1 cellular context compared by ENCODE assay signal in genomic region chr11:534592-535518, GRCh38.
TF ChIP-seq lines count a peak whose summit lies in the region.

No MANE protein-coding gene starts in this region.

TF ChIP-seq in HepG2, 621 proteins besides CTCF, POLR2A, EP300 and RAD21 (continues in another document):
- TF ChIP-seq SETDB1 (CRISPR knock-in tag; IDR thresholded peaks at IDR 0.05; ENCODE audit: borderline replicate concordance) (0 out of 2 replicates have a peak, but pooled peaks have one; percentile 55), ZNF800 (CRISPR knock-in tag; IDR thresholded peaks at IDR 0.05) (no peak), FOXK1 (CRISPR knock-in tag; IDR thresholded peaks at IDR 0.05; ENCODE audit: borderline replicate concordance, low read depth) (no peak), ZNF556 (CRISPR knock-in tag; IDR thresholded peaks at IDR 0.05; ENCODE audit: borderline replicate concordance) (no peak), NR1H2 (CRISPR knock-in tag; IDR thresholded peaks at IDR 0.05; ENCODE audit: borderline replicate concordance, low read depth) (no peak), HES4 (CRISPR knock-in tag; IDR thresholded peaks at IDR 0.05; ENCODE audit: borderline replicate concordance) (0 out of 2 replicates have a peak, but pooled peaks have one; percentile 27), KDM5B (CRISPR knock-in tag; IDR thresholded peaks at IDR 0.05; ENCODE audit: borderline replicate concordance) (0 out of 2 replicates have a peak, but pooled peaks have one; percentile 43), ZFP36 (IDR thresholded peaks at IDR 0.05; ENCODE audit: borderline replicate concordance, low read depth, low read length, partially characterized antibody) (no peak), UBTF (CRISPR knock-in tag; IDR thresholded peaks at IDR 0.05) (peak; percentile 39; the same call in 1 of the 2 replicates), GPBP1L1 (CRISPR knock-in tag; IDR thresholded peaks at IDR 0.05) (no peak), ZNF205 (CRISPR knock-in tag; IDR thresholded peaks at IDR 0.05) (peak; percentile 99), ZNF672 (CRISPR knock-in tag; IDR thresholded peaks at IDR 0.05) (no peak), ZNF609 (CRISPR knock-in tag; IDR thresholded peaks at IDR 0.05; ENCODE audit: borderline replicate concordance) (no peak), ZNF20 (CRISPR knock-in tag; IDR thresholded peaks at IDR 0.05) (no peak), RFX5 (IDR thresholded peaks at IDR 0.05; ENCODE audit: low read depth, low read length) (no peak), HOXD1 (CRISPR knock-in tag; IDR thresholded peaks at IDR 0.05) (no peak), HNF1B (CRISPR knock-in tag; IDR thresholded peaks at IDR 0.05) (peak; percentile 60; the same call in 1 of the 2 replicates), ZNF501 (CRISPR knock-in tag; IDR thresholded peaks at IDR 0.05) (peak; percentile 67), HMGXB4 (CRISPR knock-in tag; IDR thresholded peaks at IDR 0.05; ENCODE audit: borderline replicate concordance in 1 of 2, low read depth in 1 of 2) (peak in 1 of 2 experiments; percentile 43; a peak in 1 of 4 replicates), TAF1 (CRISPR knock-in tag; IDR thresholded peaks at IDR 0.05) (no peak), HNRNPL (IDR thresholded peaks at IDR 0.05; ENCODE audit: low read depth, low read length) (peak; percentile 65; the same call in 1 of the 2 replicates), SRY (CRISPR knock-in tag; IDR thresholded peaks at IDR 0.05) (0 out of 2 replicates have a peak, but pooled peaks have one; percentile 39), KAT7 (CRISPR knock-in tag; IDR thresholded peaks at IDR 0.05; ENCODE audit: borderline replicate concordance) (0 out of 2 replicates have a peak, but pooled peaks have one; percentile 41), ZNF138 (CRISPR knock-in tag; IDR thresholded peaks at IDR 0.05; ENCODE audit: low read depth) (no peak), MAFG (CRISPR knock-in tag; IDR thresholded peaks at IDR 0.05) (peak; percentile 40; the same call in 1 of the 2 replicates), ZNF530 (CRISPR knock-in tag; IDR thresholded peaks at IDR 0.05; ENCODE audit: low read depth) (no peak), ZFP1 (CRISPR knock-in tag; IDR thresholded peaks at IDR 0.05) (no peak), SALL2 (CRISPR knock-in tag; IDR thresholded peaks at IDR 0.05) (no peak), PHF8 (CRISPR knock-in tag; IDR thresholded peaks at IDR 0.05) (peak; percentile 35; the same call in 1 of the 2 replicates), ZBTB21 (CRISPR knock-in tag; IDR thresholded peaks at IDR 0.05) (no peak), ZNF160 (CRISPR knock-in tag; IDR thresholded peaks at IDR 0.05) (no peak), ZFAT (CRISPR knock-in tag; conservative IDR thresholded peaks at IDR 0.05) (no peak), ZNF770 (CRISPR knock-in tag; IDR thresholded peaks at IDR 0.05) (peak; percentile 54; the same call in 1 of the 2 replicates), ZFP91 (CRISPR knock-in tag; IDR thresholded peaks at IDR 0.05; ENCODE audit: borderline replicate concordance) (peak; percentile 54; the same call in 1 of the 2 replicates), ZNF543 (CRISPR knock-in tag; IDR thresholded peaks at IDR 0.05) (peak; percentile 6; the same call in 1 of the 2 replicates), RBFOX2 (IDR thresholded peaks at IDR 0.05; ENCODE audit: low read depth, low read length) (peak; percentile 62), PAXIP1 (CRISPR knock-in tag; conservative IDR thresholded peaks at IDR 0.05) (no peak)
